ENCODE assay signal across 28 cellular contexts in the genomic region with DNA sequence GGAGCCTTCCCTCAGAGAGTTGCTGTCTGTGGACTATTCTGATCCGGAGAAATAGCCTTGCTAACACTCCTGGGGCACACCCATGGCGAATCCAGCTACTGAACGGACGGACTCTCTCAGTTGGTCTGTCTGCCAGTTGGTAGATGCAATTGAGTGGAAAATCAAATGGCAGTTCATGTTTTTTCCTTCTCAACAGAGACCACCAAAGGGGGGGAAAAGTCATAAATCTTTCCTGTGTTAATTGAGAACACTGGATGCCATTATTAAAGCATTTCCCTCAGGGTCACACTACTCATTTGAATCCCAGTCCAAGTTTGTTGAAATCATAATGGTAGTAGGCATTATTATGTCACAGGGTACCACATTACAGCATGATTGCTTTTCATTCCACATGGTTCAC.
"Had no signal": no experiment of that assay in that cellular context is flagged by ENCODE, and none has a peak within 500 bp of the region (broad histone marks: within the 10 kb centered on the region; RNA-seq: fewer than 3 reads in every experiment).

No MANE protein-coding gene starts in this region.

- H3K27me3 ChIP-seq: body of pancreas, cardiac muscle cell, colonic mucosa, esophagus squamous epithelium, gastrocnemius medialis, right atrium auricular region, spleen, tibial nerve had no signal

- H3K27ac Mint-ChIP-seq: activated naive CD4-positive, alpha-beta T cell treated with anti-CD3 and anti-CD28 coated beads, Interleukin-2, amount 50 U/mL, for 72 hours; activated T-cell treated with anti-CD3 and anti-CD28 coated beads, Interleukin-2, amount 50 U/mL, for 72 hours; naive thymus-derived CD4-positive, alpha-beta T cell had no signal

- H3K36me3 ChIP-seq: cardiac muscle cell, colonic mucosa, esophagus squamous epithelium, gastrocnemius medialis, right atrium auricular region, spleen, tibial nerve had no signal

- H3K4me1 ChIP-seq: body of pancreas, colonic mucosa, esophagus squamous epithelium, gastrocnemius medialis, right atrium auricular region had no signal

- ATAC-seq: activated naive CD4-positive, alpha-beta T cell treated with anti-CD3 and anti-CD28 coated beads, Interleukin-2, amount 50 U/mL, for 72 hours; activated T-cell treated with anti-CD3 and anti-CD28 coated beads, Interleukin-2, amount 50 U/mL, for 72 hours; body of pancreas; gastrocnemius medialis; naive thymus-derived CD4-positive, alpha-beta T cell had no signal

- H3K9me3 ChIP-seq: body of pancreas, colonic mucosa, esophagus squamous epithelium, gastrocnemius medialis, spleen had no signal

- DNase-seq: activated CD4-positive, alpha-beta T cell treated with anti-CD3 and anti-CD28 coated beads for 4 hours; activated CD4-positive, alpha-beta T cell treated with anti-CD3 and anti-CD28 coated beads, Interleukin-2, amount 50 U/mL, for 4 hours; activated naive CD4-positive, alpha-beta T cell; activated T-cell treated with anti-CD3 and anti-CD28 coated beads for 4 hours; activated T-cell treated with anti-CD3 and anti-CD28 coated beads, Interleukin-2, amount 50 U/mL, for 72 hours; anterior cingulate cortex; body of pancreas; cerebellar nuclear complex; colonic mucosa; effector CD8-positive, alpha-beta T cell; esophagus squamous epithelium; gastrocnemius medialis; glutamatergic neuron; islet precursor cell; midbrain; naive thymus-derived CD4-positive, alpha-beta T cell; occipital lobe; spleen; stimulated activated naive CD4-positive, alpha-beta T cell; T-helper 9 cell had no signal

- H3K4me1 Mint-ChIP-seq: naive thymus-derived CD4-positive, alpha-beta T cell had no signal

- H3K4me3 ChIP-seq: body of pancreas, cardiac muscle cell, colonic mucosa, esophagus squamous epithelium, gastrocnemius medialis, right atrium auricular region, spleen, tibial nerve had no signal

- H3K27ac ChIP-seq: body of pancreas, cardiac muscle cell, colonic mucosa, epithelial cell of prostate, esophagus squamous epithelium, gastrocnemius medialis, right atrium auricular region, spleen, VCaP had no signal

- FAIRE-seq: endometrium, TTC549 had no signal

- H3K4me3 Mint-ChIP-seq: activated T-cell treated with anti-CD3 and anti-CD28 coated beads, Interleukin-2, amount 50 U/mL, for 72 hours; naive thymus-derived CD4-positive, alpha-beta T cell had no signal

- H3K36me3 Mint-ChIP-seq: activated naive CD4-positive, alpha-beta T cell treated with anti-CD3 and anti-CD28 coated beads, Interleukin-2, amount 50 U/mL, for 72 hours; naive thymus-derived CD4-positive, alpha-beta T cell had no signal
